Comparison of ENCODE assay signal across 19 cellular contexts in genomic region chr18:67733094-67733493, GRCh38.
A peak's percentile ranks its signal among the peaks of the same experiment; 100 is the strongest.
DNase-seq lines count a peak whose midpoint lies in the region; ATAC-seq, FAIRE-seq and TF ChIP-seq lines count a peak whose summit lies in the region.
"Had no signal": no experiment of that assay in that cellular context is flagged by ENCODE, and none has a peak within 500 bp of the region (broad histone marks: within the 10 kb centered on the region; RNA-seq: fewer than 3 reads in every experiment).

No MANE protein-coding gene starts in this region.

- H3K9me3 ChIP-seq in osteoblast (ENCODE audit: low read depth, low read length), result no peaks in the 10 kb centered on the region
- H3K9me3 ChIP-seq in mucosa of descending colon, result no peaks in the 10 kb centered on the region
- H3K9me3 ChIP-seq in sigmoid colon, result no peaks in the 10 kb centered on the region

- FAIRE-seq in RCC 7860 (lab: Jason Lieb, UNC), result no peak

- H3K36me3 ChIP-seq in osteoblast (ENCODE audit: insufficient read depth, low read length), result no peaks in the 10 kb centered on the region
- H3K36me3 ChIP-seq in mucosa of descending colon (ENCODE audit: low read depth), result no peaks in the 10 kb centered on the region
- H3K36me3 ChIP-seq in sigmoid colon, result no peaks in the 10 kb centered on the region

- WGBS in sigmoid colon, 2 donors, result 37 to 58% methylated on average over 1 of the region's 1 CpG

- intact Hi-C loops in mucosa of descending colon (cut with DNase I, micrococcal nuclease) (no loop called here), sigmoid colon (cut with DNase I) (no loop called here)

- no peak for ATAC-seq in HG02623 (IDR thresholded peaks at IDR 0.05; ENCODE audit: unreplicated experiment)
- ATAC-seq in mucosa of descending colon, result no peak
- ATAC-seq: activated T-helper 17 cell treated with anti-CD3 and anti-CD28 coated beads, Interleukin-2, amount 50 U/mL, for 72 hours; Right ventricle myocardium inferior; stimulated activated naive B cell treated with anti-CD40 and anti-IgM and Interleukin-4, amounts not matched to agents 10 μg/mL and 1 μg/mL and 100 μg/mL, for 72 hours had no signal

- no peak overlapping the region for H3K4me3 ChIP-seq in epithelial cell of proximal tubule (ENCODE audit: low read depth, low read length)
- H3K4me3 ChIP-seq in osteoblast (ENCODE audit: insufficient read depth, low read length), result no peak overlapping the region
- H3K4me3 ChIP-seq in mucosa of descending colon, result no peak overlapping the region
- H3K4me3 ChIP-seq in sigmoid colon, result no peak overlapping the region
- H3K4me3 ChIP-seq: smooth muscle cell had no signal

- H3K27ac ChIP-seq in osteoblast (ENCODE audit: low read depth, low read length), result no peak overlapping the region
- no peak overlapping the region for H3K27ac ChIP-seq in sigmoid colon
- H3K27ac ChIP-seq: C4-2B had no signal

- H3K4me1 ChIP-seq in osteoblast (ENCODE audit: insufficient read depth, low read length) (peaks cover 24% of the 10 kb centered on the region), mucosa of descending colon (ENCODE audit: low read depth) (no peaks in the 10 kb centered on the region), sigmoid colon (no peaks in the 10 kb centered on the region)

- DNase-seq in GM04503 (ENCODE audit: low read depth), result peak; percentile 21
- DNase-seq in RCC 7860 (ENCODE audit: low spot score), result peak; percentile 17
- DNase-seq in epithelial cell of proximal tubule (ENCODE audit: low read depth), result peak; percentile 26
- peak; percentile 27 for DNase-seq in osteoblast (ENCODE audit: insufficient read length, low spot score, missing footprints)
- DNase-seq in NCI-H2029 (lab: John Stamatoyannopoulos, UW), result no peak
- DNase-seq in mucosa of descending colon, result no peak
- no peak for DNase-seq in sigmoid colon
- DNase-seq: activated CD8-positive, alpha-beta memory T cell treated with anti-CD3 and anti-CD28 coated beads for 24 hours; erythroblast; hippocampal formation; NCI-H1092; NCI-H2171; stimulated activated naive B cell treated with anti-CD40 and anti-IgM and Interleukin-4, amounts not matched to agents 10 μg/mL and 1 μg/mL and 100 μg/mL, for 72 hours; trophoblast cell had no signal

- no peaks in the 10 kb centered on the region for H3K79me2 ChIP-seq in osteoblast (ENCODE audit: insufficient read depth, low read length)

- H2AFZ ChIP-seq in osteoblast (ENCODE audit: low read length), result no peak overlapping the region

- TF ChIP-seq EP300 in sigmoid colon (IDR thresholded peaks at IDR 0.05), result no peak

- no peaks in the 10 kb centered on the region for H3K27me3 ChIP-seq in osteoblast (ENCODE audit: insufficient read depth, low read length)
- no peaks in the 10 kb centered on the region for H3K27me3 ChIP-seq in sigmoid colon

- no peak for TF ChIP-seq CTCF in epithelial cell of proximal tubule (conservative IDR thresholded peaks at IDR 0.05; ENCODE audit: low read depth, low read length)
- no peak for TF ChIP-seq CTCF in osteoblast (IDR thresholded peaks at IDR 0.05; ENCODE audit: extremely low read depth, low read depth, low read length)
- no peak for TF ChIP-seq CTCF in mucosa of descending colon (IDR thresholded peaks at IDR 0.05)
- no peak for TF ChIP-seq CTCF in sigmoid colon (IDR thresholded peaks at IDR 0.05)

- TF ChIP-seq POLR2A in sigmoid colon (IDR thresholded peaks at IDR 0.05), result no peak

- H4K20me1 ChIP-seq in osteoblast (ENCODE audit: insufficient read depth, low read length), result no peaks in the 10 kb centered on the region

- no peak overlapping the region for H3K4me2 ChIP-seq in osteoblast (ENCODE audit: insufficient read depth, low read length)
- H3K4me2 ChIP-seq: smooth muscle cell had no signal

Comparison
In these comparisons a context has a peak if more than half of its experiments do, and no peak if none do; other contexts are left out.
1. DNase-seq: peak in GM04503 (single experiment), RCC 7860 (single experiment), epithelial cell of proximal tubule (single experiment) and osteoblast (single experiment); none in NCI-H2029 (single experiment), mucosa of descending colon (0 of 3) and sigmoid colon (single experiment).